In genomic region chr1:8297245-8297644, GRCh38 we compare ENCODE assay signal across 2 cellular contexts.
A peak's percentile ranks its signal among the peaks of the same experiment; 100 is the strongest.
TF ChIP-seq lines count a peak whose summit lies in the region.

No MANE protein-coding gene starts in this region.

TF ChIP-seq in HepG2, 621 proteins besides CTCF, POLR2A, EP300 and RAD21:
- 0 out of 2 replicates have a peak, but pooled peaks have one; percentile 44 for TF ChIP-seq KAT8 (CRISPR knock-in tag; IDR thresholded peaks at IDR 0.05)
- peak; percentile 79 for TF ChIP-seq ZNF143 (CRISPR knock-in tag; IDR thresholded peaks at IDR 0.05)
- no peak for TF ChIP-seq ZBTB4 (CRISPR knock-in tag; IDR thresholded peaks at IDR 0.05; ENCODE audit: borderline replicate concordance)
- no peak for TF ChIP-seq USF2 (IDR thresholded peaks at IDR 0.05; ENCODE audit: low read depth, low read length)
- TF ChIP-seq USF2 (CRISPR knock-in tag; IDR thresholded peaks at IDR 0.05; ENCODE audit: borderline replicate concordance): peak; percentile 22; the same call in 1 of the 2 replicates
- TF ChIP-seq ZBTB25 (CRISPR knock-in tag; IDR thresholded peaks at IDR 0.05): no peak
- no peak for TF ChIP-seq RORA (CRISPR knock-in tag; IDR thresholded peaks at IDR 0.05)
- TF ChIP-seq ZKSCAN8 (CRISPR knock-in tag; IDR thresholded peaks at IDR 0.05; ENCODE audit: borderline replicate concordance): no peak
- TF ChIP-seq GABPA (IDR thresholded peaks at IDR 0.05; ENCODE audit: low read depth, low read length): no peak; the same call in 1 of the 2 replicates
- peak; percentile 59 for TF ChIP-seq GABPA (CRISPR knock-in tag; IDR thresholded peaks at IDR 0.05; ENCODE audit: low read depth)
- no peak for TF ChIP-seq ZSCAN29 (CRISPR knock-in tag; conservative IDR thresholded peaks at IDR 0.05)
- TF ChIP-seq PHF20 (CRISPR knock-in tag; IDR thresholded peaks at IDR 0.05): 0 out of 2 replicates have a peak, but pooled peaks have one; percentile 19
- peak; percentile 13; the same call in 1 of the 2 replicates for TF ChIP-seq GABPB1 (CRISPR knock-in tag; IDR thresholded peaks at IDR 0.05)
- no peak for TF ChIP-seq FOXO1 (CRISPR knock-in tag; IDR thresholded peaks at IDR 0.05)
- no peak for TF ChIP-seq ZBTB39 (CRISPR knock-in tag; IDR thresholded peaks at IDR 0.05)
- TF ChIP-seq ZNF251 (CRISPR knock-in tag; IDR thresholded peaks at IDR 0.05): no peak
- TF ChIP-seq TARDBP (CRISPR knock-in tag; IDR thresholded peaks at IDR 0.05): no peak
- TF ChIP-seq THAP11 (CRISPR knock-in tag; IDR thresholded peaks at IDR 0.05): peak; percentile 86
- TF ChIP-seq ZNF639 (CRISPR knock-in tag; conservative IDR thresholded peaks at IDR 0.05): no peak

TF ChIP-seq in K562, 482 proteins besides CTCF, POLR2A, EP300 and RAD21 (continues in another document):
- peak; percentile 86 for TF ChIP-seq USF2 (CRISPR knock-in tag; IDR thresholded peaks at IDR 0.05)
- TF ChIP-seq NCOA6 (IDR thresholded peaks at IDR 0.05): no peak
- TF ChIP-seq FOXP4 (CRISPR knock-in tag; IDR thresholded peaks at IDR 0.05; ENCODE audit: borderline replicate concordance): no peak
- TF ChIP-seq CBFA2T2 (conservative IDR thresholded peaks at IDR 0.05): 0 out of 2 replicates have a peak, but pooled peaks have one; percentile 7
- no peak for TF ChIP-seq GATAD2A (IDR thresholded peaks at IDR 0.05)
- TF ChIP-seq RBM15 (IDR thresholded peaks at IDR 0.05; ENCODE audit: insufficient read depth, low read length): no peak
- 0 out of 2 replicates have a peak, but pooled peaks have one; percentile 14 for TF ChIP-seq MGA (IDR thresholded peaks at IDR 0.05)
- no peak for TF ChIP-seq NR2C2 (CRISPR knock-in tag; IDR thresholded peaks at IDR 0.05)
- peak; percentile 54; the same call in 1 of the 2 replicates for TF ChIP-seq NR2C2 (tag; IDR thresholded peaks at IDR 0.05)
- TF ChIP-seq GTF2F1 (IDR thresholded peaks at IDR 0.05; ENCODE audit: low read depth, low read length): no peak
- peak; percentile 71 for TF ChIP-seq HCFC1 (IDR thresholded peaks at IDR 0.05; ENCODE audit: low read depth, low read length)
- no peak for TF ChIP-seq POLR3G (IDR thresholded peaks at IDR 0.05; ENCODE audit: extremely low read depth, insufficient read length, insufficient replicate concordance)
- TF ChIP-seq CBX2 (IDR thresholded peaks at IDR 0.05; ENCODE audit: insufficient read depth, low read length, poor library complexity, severe bottlenecking): no peak
- TF ChIP-seq CHD2 (IDR thresholded peaks at IDR 0.05; ENCODE audit: low read depth, low read length): no peak
- TF ChIP-seq GTF2B (IDR thresholded peaks at IDR 0.05; ENCODE audit: extremely low read depth, insufficient read length): no peak
- TF ChIP-seq ZKSCAN3 (CRISPR knock-in tag; IDR thresholded peaks at IDR 0.05): no peak
- peak; percentile 64 for TF ChIP-seq RAD51 (IDR thresholded peaks at IDR 0.05; ENCODE audit: borderline replicate concordance, low read depth)
- TF ChIP-seq USF1 (CRISPR knock-in tag; IDR thresholded peaks at IDR 0.05): 0 out of 2 replicates have a peak, but pooled peaks have one; percentile 10
- TF ChIP-seq CHCHD3 (CRISPR knock-in tag; IDR thresholded peaks at IDR 0.05): no peak
- TF ChIP-seq SMAD2 (IDR thresholded peaks at IDR 0.05; ENCODE audit: low read depth, low read length): no peak
- no peak for TF ChIP-seq CBFB (CRISPR knock-in tag; IDR thresholded peaks at IDR 0.05)
- peak; percentile 62; the same call in 1 of the 2 replicates for TF ChIP-seq TOE1 (IDR thresholded peaks at IDR 0.05; ENCODE audit: borderline replicate concordance)
- TF ChIP-seq TOE1 (CRISPR knock-in tag; IDR thresholded peaks at IDR 0.05; ENCODE audit: borderline replicate concordance, low read depth): no peak
- no peak for TF ChIP-seq SNAPC5 (CRISPR knock-in tag; IDR thresholded peaks at IDR 0.05)
- no peak for TF ChIP-seq PBX2 (CRISPR knock-in tag; IDR thresholded peaks at IDR 0.05; ENCODE audit: low read depth)
- TF ChIP-seq PBX2 (tag; conservative IDR thresholded peaks at IDR 0.05; ENCODE audit: low read depth): no peak
- no peak for TF ChIP-seq SMARCA4 (IDR thresholded peaks at IDR 0.05)
- peak; percentile 86 for TF ChIP-seq TFE3 (CRISPR knock-in tag; IDR thresholded peaks at IDR 0.05)
- TF ChIP-seq ILF3 (IDR thresholded peaks at IDR 0.05; ENCODE audit: borderline replicate concordance): no peak
- TF ChIP-seq TAL1 (IDR thresholded peaks at IDR 0.05): no peak
